In the genomic region with DNA sequence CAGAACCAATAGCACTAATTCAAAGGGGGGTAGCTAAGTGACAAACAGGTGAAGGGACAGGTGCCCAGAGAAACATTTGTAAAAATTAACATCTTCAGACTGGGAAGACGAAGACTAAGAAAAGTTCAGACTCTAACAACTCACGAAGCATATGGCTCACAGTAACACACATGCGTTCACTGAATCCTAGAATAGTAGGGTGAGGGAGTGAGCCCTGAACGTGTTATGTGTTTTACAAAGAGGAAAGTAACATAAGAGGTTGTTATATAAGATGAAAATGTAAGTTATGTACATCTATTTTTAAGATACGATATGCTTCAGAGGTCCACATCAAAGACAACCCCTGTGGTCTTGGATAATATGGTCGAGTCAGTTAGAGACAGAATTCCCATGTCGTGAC, we compare ENCODE assay signal across 24 cellular contexts. TPM values are rescaled to one million over a fixed set of nuclear protein-coding genes. Genes with fewer than 3 reads are reported as not detected.
"Had no signal": no experiment of that assay in that cellular context is flagged by ENCODE, and none has a peak within 500 bp of the region (broad histone marks: within the 10 kb centered on the region; RNA-seq: fewer than 3 reads in every experiment).

No MANE protein-coding gene starts in this region.

- H3K36me3 ChIP-seq: MG63, SJSA1 had no signal

- H3K9me3 ChIP-seq: SJSA1 had no signal

- DNase-seq: IMR-90, Karpas-422, KG1, MG63, NCI-H1092, NCI-H1105 treated with DMSO at 0.1 percent for 48 hours, NCI-H1417 treated with DMSO at 0.1 percent for 48 hours, NCI-H146, NCI-H1694 treated with DMSO at 0.1 percent for 48 hours, NCI-H1930, NCI-H2081, NCI-H2107, NCI-H2227 treated with DMSO at 0.1 percent for 48 hours, NCI-H524 treated with DMSO at 0.1 percent for 48 hours, NCI-H69, NCI-H774, Right ventricle myocardium superior, RPMI8226, SIG-M5 had no signal

- H3K4me3 ChIP-seq: MG63, SJSA1, SK-N-MC had no signal

- H3K27ac ChIP-seq: SJSA1, SK-N-MC had no signal

- H3K27me3 ChIP-seq: SJSA1 had no signal

RNA-seq across cellular contexts. Expression of gene GSG1L2, which starts 15.2 kb away (rescaled TPM):
- total RNA-seq: HepG2, HT1080, IMR-90, Right ventricle myocardium superior, SJSA1 had no signal
- polyA plus RNA-seq: HepG2, IMR-90 had no signal

RNA-seq across cellular contexts. Expression of gene DHRS7C, which starts 15.3 kb away (rescaled TPM):
- total RNA-seq: HepG2, HT1080, IMR-90, NCI-H460, SJSA1 had no signal
- polyA plus RNA-seq: HepG2, IMR-90 had no signal

RNA-seq across cellular contexts. Expression of gene GLP2R, which starts 19.0 kb away (rescaled TPM):
- total RNA-seq: IMR-90 had no signal
